In genomic region chr12:76102-76501, GRCh38 we compare ENCODE assay signal across 1 cellular context. TPM values are rescaled to one million over a fixed set of nuclear protein-coding genes. Genes with fewer than 3 reads are reported as not detected.
"Had no signal": no experiment of that assay in that cellular context is flagged by ENCODE, and none has a peak within 500 bp of the region (broad histone marks: within the 10 kb centered on the region; RNA-seq: fewer than 3 reads in every experiment).

No MANE protein-coding gene starts in this region.

RNA-seq across cellular contexts. Expression of gene IQSEC3, which starts 9.5 kb away (rescaled TPM):
- total RNA-seq: pulmonary artery endothelial cell had no signal
